Comparison of ENCODE assay signal across 18 cellular contexts in genomic region chr1:78078358-78078757, GRCh38.
"Had no signal": no experiment of that assay in that cellular context is flagged by ENCODE, and none has a peak within 500 bp of the region (broad histone marks: within the 10 kb centered on the region; RNA-seq: fewer than 3 reads in every experiment).

No MANE protein-coding gene starts in this region.

- H3K4me3 ChIP-seq: esophagus muscularis mucosa, hepatocyte, neural progenitor cell, sigmoid colon, thyroid gland had no signal

- H3K9me3 ChIP-seq: esophagus muscularis mucosa, sigmoid colon, thyroid gland had no signal

- H3K36me3 ChIP-seq: esophagus muscularis mucosa, neural progenitor cell, sigmoid colon, thyroid gland had no signal

- H2AFZ ChIP-seq: hepatocyte, neural progenitor cell, parathyroid adenoma had no signal

- DNase-seq: activated CD4-positive, alpha-beta T cell treated with anti-CD3 and anti-CD28 coated beads for 36 hours; activated CD4-positive, alpha-beta T cell treated with anti-CD3 and anti-CD28 coated beads, Interleukin-2, amount 50 U/mL, for 48 hours; activated gamma-delta T cell treated with Interleukin-2 at 50 U/mL for 16 hours; amniotic stem cell; caudate nucleus; left colon; mesenchymal stem cell; naive thymus-derived CD4-positive, alpha-beta T cell; sigmoid colon; stimulated activated naive CD4-positive, alpha-beta T cell had no signal

- H3K4me1 ChIP-seq: neural progenitor cell, parathyroid adenoma, sigmoid colon had no signal

- H3K4me2 ChIP-seq: hepatocyte, neural progenitor cell had no signal

- H3K9me3 Mint-ChIP-seq: activated T-helper 1 cell treated with anti-CD3 and anti-CD28 coated beads, Interleukin-12 subunit alpha, Interleukin-12 subunit beta, Interleukin-2, Interleukin-4 antibody, amounts not matched to agents 30 ng/mL and 10 ng/mL and 1 ng/mL, durations not matched to agents 14 hours and 24 hours and 36 hours; neural progenitor cell; T-helper 2 cell treated with Interferon-gamma antibody and Interleukin-4, amounts not matched to agents 5 μg/mL and 100 μg/mL, for 36 hours had no signal

- H3K27me3 ChIP-seq: esophagus muscularis mucosa, hepatocyte, neural progenitor cell, sigmoid colon, thyroid gland had no signal

- H3K36me3 Mint-ChIP-seq: activated naive CD8-positive, alpha-beta T cell; naive thymus-derived CD4-positive, alpha-beta T cell; neural progenitor cell had no signal

- H3K4me1 Mint-ChIP-seq: neural progenitor cell had no signal

- ATAC-seq: activated CD4-positive, alpha-beta T cell treated with anti-CD3 and anti-CD28 coated beads for 36 hours; left colon; naive thymus-derived CD4-positive, alpha-beta T cell had no signal

- H3K27ac ChIP-seq: hepatocyte, neural progenitor cell, parathyroid adenoma, thyroid gland had no signal

- H3K27ac Mint-ChIP-seq: activated CD4-positive, alpha-beta T cell treated with anti-CD3 and anti-CD28 coated beads for 36 hours; activated naive CD8-positive, alpha-beta T cell; activated T-helper 1 cell treated with anti-CD3 and anti-CD28 coated beads, Interleukin-12 subunit alpha, Interleukin-12 subunit beta, Interleukin-2, Interleukin-4 antibody, amounts not matched to agents 30 ng/mL and 10 ng/mL and 1 ng/mL, durations not matched to agents 14 hours and 24 hours and 36 hours; naive thymus-derived CD4-positive, alpha-beta T cell; neural progenitor cell; T-helper 2 cell treated with Interferon-gamma antibody and Interleukin-4, amounts not matched to agents 5 μg/mL and 100 μg/mL, for 36 hours had no signal

- H3K27me3 Mint-ChIP-seq: activated CD4-positive, alpha-beta T cell treated with anti-CD3 and anti-CD28 coated beads for 36 hours; activated naive CD8-positive, alpha-beta T cell had no signal

- H3K9ac ChIP-seq: neural progenitor cell, parathyroid adenoma had no signal

- H3K79me2 ChIP-seq: parathyroid adenoma had no signal

- H3K4me3 Mint-ChIP-seq: activated CD4-positive, alpha-beta T cell treated with anti-CD3 and anti-CD28 coated beads for 36 hours; activated naive CD8-positive, alpha-beta T cell; activated T-helper 1 cell treated with anti-CD3 and anti-CD28 coated beads, Interleukin-12 subunit alpha, Interleukin-12 subunit beta, Interleukin-2, Interleukin-4 antibody, amounts not matched to agents 30 ng/mL and 10 ng/mL and 1 ng/mL, durations not matched to agents 14 hours and 24 hours and 36 hours; naive thymus-derived CD4-positive, alpha-beta T cell; neural progenitor cell; T-helper 2 cell treated with Interferon-gamma antibody and Interleukin-4, amounts not matched to agents 5 μg/mL and 100 μg/mL, for 36 hours had no signal
